In the genomic region with DNA sequence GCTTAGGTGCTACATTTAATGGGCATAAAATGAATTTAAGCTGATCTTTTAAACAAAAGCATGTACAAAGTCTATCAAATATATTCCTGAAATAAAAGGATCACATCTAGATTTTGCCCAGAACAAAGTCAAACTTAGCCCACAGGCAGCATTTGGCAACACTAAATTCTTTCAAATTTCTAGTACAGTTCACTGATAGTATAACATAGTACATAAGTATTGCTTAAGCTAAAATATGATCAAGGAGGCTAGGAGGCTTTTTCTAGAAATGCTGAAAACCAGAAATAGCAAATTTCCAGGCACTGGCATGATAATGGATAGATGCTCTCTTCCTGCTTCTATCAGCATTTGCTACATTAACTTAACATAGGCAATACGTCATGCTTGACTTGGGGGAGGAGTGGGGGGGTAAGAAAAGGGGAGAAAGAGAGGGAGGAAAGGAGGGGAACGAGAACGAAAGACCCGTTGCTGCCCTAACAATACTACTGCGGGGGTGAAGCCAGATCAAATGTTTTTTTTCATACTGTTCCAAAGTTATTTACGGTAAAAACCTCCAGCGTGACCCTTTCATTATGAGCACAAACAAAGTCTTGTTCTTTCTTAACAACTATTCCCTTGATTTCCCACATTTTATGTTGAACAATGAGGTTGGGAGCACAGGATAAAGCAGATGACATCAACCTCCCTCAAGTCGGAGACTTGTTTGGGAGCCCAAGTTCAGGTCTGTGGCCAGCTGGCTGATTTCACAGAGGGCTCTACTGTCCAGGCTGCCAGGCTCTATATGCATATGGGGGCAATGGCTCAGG, we compare ENCODE assay signal across 12 cellular contexts. TPM values are rescaled to one million over a fixed set of nuclear protein-coding genes. Genes with fewer than 3 reads are reported as not detected.
DNase-seq lines count a peak whose midpoint lies in the region; ATAC-seq, FAIRE-seq and TF ChIP-seq lines count a peak whose summit lies in the region.
"Had no signal": no experiment of that assay in that cellular context is flagged by ENCODE, and none has a peak within 500 bp of the region (broad histone marks: within the 10 kb centered on the region; RNA-seq: fewer than 3 reads in every experiment).

No MANE protein-coding gene starts in this region.

- no peak for ATAC-seq in GM18861 (IDR thresholded peaks at IDR 0.05; ENCODE audit: unreplicated experiment)
- no peak for ATAC-seq in activated T-helper 17 cell treated with anti-CD3 and anti-CD28 coated beads, Interleukin-2, amount 50 U/mL, for 72 hours (replicated peaks)

- DNase-seq in DMS 273 (lab: John Stamatoyannopoulos, UW; ENCODE audit: unreplicated experiment): peak; percentile 26
- no peak for DNase-seq in DMS 273 treated with DMSO at 0.1 percent for 48 hours (lab: John Stamatoyannopoulos, UW)
- peak; percentile 24 to 26 for DNase-seq in frontal cortex (ENCODE audit: low spot score in 2 of 2)
- DNase-seq in neural crest cell (ENCODE audit: low read depth, low spot score): no peak
- no peak for DNase-seq in type B pancreatic cell (ENCODE audit: extremely low spot score, unreplicated experiment)
- no peak for DNase-seq in GM12892 (ENCODE audit: insufficient read length)
- DNase-seq: cortex of kidney, DMS53, MV-4-11, SIG-M5 had no signal

- peaks cover under 1% of the 10 kb centered on the region for H3K36me3 Mint-ChIP-seq in neural crest cell (ENCODE audit: low read depth)
- peaks cover 9% of the 10 kb centered on the region for H3K36me3 Mint-ChIP-seq in type B pancreatic cell
- H3K36me3 Mint-ChIP-seq in activated T-helper 17 cell treated with anti-CD3 and anti-CD28 coated beads, Interleukin-2, amount 50 U/mL, for 72 hours (ENCODE audit: low read depth): peaks cover 28% of the 10 kb centered on the region

- TF ChIP-seq CTCF in neural crest cell (conservative IDR thresholded peaks at IDR 0.05): no peak
- TF ChIP-seq CTCF in type B pancreatic cell (conservative IDR thresholded peaks at IDR 0.05): no peak

- peak; percentile 44 for FAIRE-seq in frontal cortex (lab: Jason Lieb, UNC)
- no peak for FAIRE-seq in GM12892 (lab: Jason Lieb, UNC)

- H3K4me1 Mint-ChIP-seq in neural crest cell: peaks cover 30% of the 10 kb centered on the region
- H3K4me1 Mint-ChIP-seq in type B pancreatic cell (ENCODE audit: unreplicated experiment): peaks cover 46% of the 10 kb centered on the region
- H3K4me1 Mint-ChIP-seq in activated T-helper 17 cell treated with anti-CD3 and anti-CD28 coated beads, Interleukin-2, amount 50 U/mL, for 72 hours: peaks cover 43% of the 10 kb centered on the region

- H3K4me3 Mint-ChIP-seq in neural crest cell: peak overlapping the region; percentile 16
- no peak overlapping the region for H3K4me3 Mint-ChIP-seq in type B pancreatic cell
- H3K4me3 Mint-ChIP-seq in activated T-helper 17 cell treated with anti-CD3 and anti-CD28 coated beads, Interleukin-2, amount 50 U/mL, for 72 hours: no peak overlapping the region

- no peaks in the 10 kb centered on the region for H3K9me3 Mint-ChIP-seq in neural crest cell
- H3K9me3 Mint-ChIP-seq in type B pancreatic cell: no peaks in the 10 kb centered on the region
- no peaks in the 10 kb centered on the region for H3K9me3 Mint-ChIP-seq in activated T-helper 17 cell treated with anti-CD3 and anti-CD28 coated beads, Interleukin-2, amount 50 U/mL, for 72 hours

- TF ChIP-seq POLR2A in GM12892 (IDR thresholded peaks at IDR 0.05; ENCODE audit: low read depth, low read length): no peak

- H3K27me3 Mint-ChIP-seq in neural crest cell (ENCODE audit: low read depth) (no peaks in the 10 kb centered on the region), type B pancreatic cell (no peaks in the 10 kb centered on the region)
- no peaks in the 10 kb centered on the region for H3K27me3 Mint-ChIP-seq in activated T-helper 17 cell treated with anti-CD3 and anti-CD28 coated beads, Interleukin-2, amount 50 U/mL, for 72 hours

- H3K27ac Mint-ChIP-seq in neural crest cell (ENCODE audit: unreplicated experiment) (peak overlapping the region; percentile 45), type B pancreatic cell (peak overlapping the region; percentile 56)
- H3K27ac Mint-ChIP-seq in activated T-helper 17 cell treated with anti-CD3 and anti-CD28 coated beads, Interleukin-2, amount 50 U/mL, for 72 hours: no peak overlapping the region

RNA-seq across cellular contexts. Expression of a gene that starts 10.6 kb away (rescaled TPM):
- total RNA-seq in frontal cortex: 108 TPM
- 178 and 186 TPM in 2 replicates for total RNA-seq in neural crest cell
- 273 and 303 TPM in 2 replicates for total RNA-seq in type B pancreatic cell (ENCODE audit: low replicate concordance)
- polyA plus RNA-seq in GM12892 (2012; ENCODE audit: missing spikeins): 76.8 TPM
- 100 to 1,000 TPM; 142 to 179 TPM for total RNA-seq in activated T-helper 17 cell treated with anti-CD3 and anti-CD28 coated beads, Interleukin-2, amount 50 U/mL, for 72 hours

RNA-seq across cellular contexts. Expression of a gene that starts 38.9 kb away (rescaled TPM):
- total RNA-seq in frontal cortex (20.0 TPM), neural crest cell (109 and 113 TPM in 2 replicates), type B pancreatic cell (ENCODE audit: low replicate concordance) (81.3 and 117 TPM in 2 replicates)
- polyA plus RNA-seq in GM12892 (2012; ENCODE audit: missing spikeins): 44.0 TPM
- total RNA-seq in activated T-helper 17 cell treated with anti-CD3 and anti-CD28 coated beads, Interleukin-2, amount 50 U/mL, for 72 hours: 10 to 100 TPM; 49.4 to 52.4 TPM

Comparison
In these comparisons a context has a peak if more than half of its experiments do, and no peak if none do; other contexts are left out.
1. DNase-seq: peak in DMS 273 (single experiment) and frontal cortex (2 of 2); none in DMS 273 treated with DMSO at 0.1 percent for 48 hours (single experiment), neural crest cell (single experiment), type B pancreatic cell (single experiment) and GM12892 (single experiment).